In genomic region chr15:64809649-64810498, GRCh38 we compare ENCODE assay signal across 9 cellular contexts. TPM values are rescaled to one million over a fixed set of nuclear protein-coding genes. Genes with fewer than 3 reads are reported as not detected.
DNase-seq lines count a peak whose midpoint lies in the region; ATAC-seq and TF ChIP-seq lines count a peak whose summit lies in the region.
"Had no signal": no experiment of that assay in that cellular context is flagged by ENCODE, and none has a peak within 500 bp of the region (broad histone marks: within the 10 kb centered on the region; RNA-seq: fewer than 3 reads in every experiment).

No MANE protein-coding gene starts in this region.

- no peaks in the 10 kb centered on the region for H3K4me1 Mint-ChIP-seq in stimulated activated effector memory CD8-positive, alpha-beta T cell treated with anti-CD3 and anti-CD28 coated beads, Interleukin-12 subunit alpha, Interleukin-12 subunit beta, amount 100 ng/mL, for 72 hours

- no peaks in the 10 kb centered on the region for H3K9me3 ChIP-seq in NT2/D1 (ENCODE audit: insufficient read depth, low read length)

- no peaks in the 10 kb centered on the region for H3K27me3 ChIP-seq in NT2/D1 (ENCODE audit: insufficient read depth, insufficient read length)

- TF ChIP-seq POLR2A in erythroblast (IDR thresholded peaks at IDR 0.05; ENCODE audit: low read length) = no peak

- H3K9ac ChIP-seq in NT2/D1 (ENCODE audit: insufficient read length, low read depth) = peak overlapping the region; percentile 70

- H3K36me3 ChIP-seq in NT2/D1 (ENCODE audit: insufficient read depth, insufficient read length, low read length) = no peaks in the 10 kb centered on the region

- ATAC-seq in stimulated activated effector memory CD8-positive, alpha-beta T cell treated with anti-CD3 and anti-CD28 coated beads, Interleukin-12 subunit alpha, Interleukin-12 subunit beta, amount 100 ng/mL, for 72 hours = peak; percentile 60
- no peak for ATAC-seq in GM18517 (IDR thresholded peaks at IDR 0.05; ENCODE audit: unreplicated experiment)

- peak overlapping the region; percentile 13 for H3K4me3 ChIP-seq in NT2/D1 (ENCODE audit: insufficient read length, low read depth)

- H3K4me1 ChIP-seq in NT2/D1 (ENCODE audit: insufficient read depth, insufficient read length) = peaks cover 33% of the 10 kb centered on the region

- H3K27ac Mint-ChIP-seq in stimulated activated effector memory CD8-positive, alpha-beta T cell treated with anti-CD3 and anti-CD28 coated beads, Interleukin-12 subunit alpha, Interleukin-12 subunit beta, amount 100 ng/mL, for 72 hours = no peak overlapping the region

- H3K4me3 Mint-ChIP-seq in stimulated activated effector memory CD8-positive, alpha-beta T cell treated with anti-CD3 and anti-CD28 coated beads, Interleukin-12 subunit alpha, Interleukin-12 subunit beta, amount 100 ng/mL, for 72 hours = no peak overlapping the region

- DNase-seq in COLO668 (lab: John Stamatoyannopoulos, UW; ENCODE audit: unreplicated experiment) = peak; percentile 75
- DNase-seq in HUDEP-2 (lab: John Stamatoyannopoulos, UW; ENCODE audit: unreplicated experiment in 76 of 76) = peak in 57 of 76 experiments; percentile 3 to 77 (median 43)
- peak; percentile 89 for DNase-seq in NT2/D1 (ENCODE audit: low read depth, low spot score)
- peak; percentile 43 for DNase-seq in activated CD8-positive, alpha-beta memory T cell treated with anti-CD3 and anti-CD28 coated beads, Interleukin-2, amount 50 U/mL, for 24 hours (ENCODE audit: extremely low read depth)
- peak; percentile 60 to 81 for DNase-seq in erythroblast (lab: John Stamatoyannopoulos, UW)
- DNase-seq in mucosa of gallbladder (ENCODE audit: low spot score) = peak; percentile 79
- DNase-seq in stimulated activated effector memory CD8-positive, alpha-beta T cell treated with anti-CD3 and anti-CD28 coated beads, Interleukin-12 subunit alpha, Interleukin-12 subunit beta, amount 100 ng/mL, for 72 hours (ENCODE audit: low spot score in 2 of 2) = peak; percentile 70 to 80

- H3K9me3 Mint-ChIP-seq in stimulated activated effector memory CD8-positive, alpha-beta T cell treated with anti-CD3 and anti-CD28 coated beads, Interleukin-12 subunit alpha, Interleukin-12 subunit beta, amount 100 ng/mL, for 72 hours = no peaks in the 10 kb centered on the region

- no peaks in the 10 kb centered on the region for H3K36me3 Mint-ChIP-seq in stimulated activated effector memory CD8-positive, alpha-beta T cell treated with anti-CD3 and anti-CD28 coated beads, Interleukin-12 subunit alpha, Interleukin-12 subunit beta, amount 100 ng/mL, for 72 hours

RNA-seq across cellular contexts. Expression of gene PIF1, which starts 15.6 kb away (rescaled TPM):
- 6.0 TPM for total RNA-seq in mucosa of gallbladder

RNA-seq across cellular contexts. Expression of gene PLEKHO2, which starts 31.8 kb away (rescaled TPM):
- total RNA-seq in mucosa of gallbladder = 31.5 TPM

RNA-seq across cellular contexts. Expression of gene RBPMS2, which starts 34.5 kb away (rescaled TPM):
- total RNA-seq in mucosa of gallbladder = 41.3 TPM
- total RNA-seq: activated CD8-positive, alpha-beta memory T cell treated with anti-CD3 and anti-CD28 coated beads for 36 hours had no signal
